In genomic region chr4:142406917-142407501, GRCh38 we compare ENCODE assay signal across 10 cellular contexts.
A peak's percentile ranks its signal among the peaks of the same experiment; 100 is the strongest.
DNase-seq lines count a peak whose midpoint lies in the region; ATAC-seq, FAIRE-seq and TF ChIP-seq lines count a peak whose summit lies in the region.
"Had no signal": no experiment of that assay in that cellular context is flagged by ENCODE, and none has a peak within 500 bp of the region (broad histone marks: within the 10 kb centered on the region; RNA-seq: fewer than 3 reads in every experiment).

No MANE protein-coding gene starts in this region.

- H3K4me1 ChIP-seq in GM23248 (ENCODE audit: insufficient read depth) (peaks cover 57% of the 10 kb centered on the region), H1 (replicated peaks in 1 of 4; ENCODE audit: control insufficient read depth in 3 of 4, insufficient read depth in 4 of 4, low read length in 3 of 4) (peaks cover 0 to 16% (median 11%) of the 10 kb centered on the region in 4 experiments; a peak in 4 of 7 replicates)

- H3K79me2 ChIP-seq in GM23248 (ENCODE audit: insufficient read depth): peaks cover 13% of the 10 kb centered on the region
- H3K79me2 ChIP-seq in H1 (ENCODE audit: control insufficient read depth in 1 of 2, insufficient read depth in 2 of 2, low read length in 2 of 2): no peaks in the 10 kb centered on the region

- H3K18ac ChIP-seq in H1 (ENCODE audit: extremely low read depth, low read length): no peak overlapping the region

- no peak overlapping the region for H2BK15ac ChIP-seq in H1 (ENCODE audit: low read length)

- no peak overlapping the region for H4K8ac ChIP-seq in H1 (ENCODE audit: extremely low read depth, insufficient read depth, low read length)

- TF ChIP-seq POLR2A in H1 (IDR thresholded peaks at IDR 0.05; ENCODE audit: control extremely low read depth in 1 of 2, low read depth in 2 of 2, low read length in 2 of 2): no peak

- no peak for TF ChIP-seq EP300 in H1 (IDR thresholded peaks at IDR 0.05; ENCODE audit: borderline replicate concordance in 1 of 2, low read depth in 2 of 2, low read length in 2 of 2)

- no peak overlapping the region for H3K23ac ChIP-seq in H1 (ENCODE audit: insufficient read length)

- H3K56ac ChIP-seq in H1 (replicated peaks; ENCODE audit: insufficient read length, low read depth, low read length): no peak overlapping the region

- H3K27me3 ChIP-seq in GM23248 (replicated peaks; ENCODE audit: insufficient read depth) (no peaks in the 10 kb centered on the region), H1 (replicated peaks in 1 of 4; ENCODE audit: control insufficient read depth in 3 of 4, extremely low read depth in 1 of 4, insufficient read depth in 3 of 4, low read length in 3 of 4) (peaks cover 0 to 1% (median 0%) of the 10 kb centered on the region in 4 experiments; a peak in 1 of 7 replicates)

- H2AFZ ChIP-seq in GM23248: peak overlapping the region; percentile 8; the same call in 1 of the 2 replicates
- H2AFZ ChIP-seq in H1 (ENCODE audit: low read length): no peak overlapping the region

- WGBS in GM23248 (ENCODE audit: low coverage in 1 of 2, low lambda C conversion rate in 2 of 2, missing lambda C conversion rate in 2 of 2), 2 experiments: 68 to 70% methylated on average over 7 of the region's 7 CpGs
- WGBS in H1 (ENCODE audit: extremely low coverage in 1 of 2, insufficient coverage in 1 of 2, insufficient read length in 1 of 2, insufficient replicate concordance in 2 of 2, low coverage in 1 of 2, low lambda C conversion rate in 2 of 2, missing lambda C conversion rate in 1 of 2), 2 experiments: 91% methylated on average over 7 of the region's 7 CpGs; no CpG with 5 or more reads in 1 of the 2 experiments

- peak overlapping the region; percentile 62; the same call in 1 of the 2 replicates for H2BK12ac ChIP-seq in H1 (ENCODE audit: low read depth, low read length)

- in situ Hi-C loops in GM23248 (cut with MboI): no loop called here

- H4K5ac ChIP-seq in H1 (ENCODE audit: insufficient read length, low read depth, low read length): no peak overlapping the region

- H3K9ac ChIP-seq in GM23248 (peak overlapping the region; percentile 89; the same call in 1 of the 2 replicates), H1 (replicated peaks in 1 of 4; ENCODE audit: extremely low read depth in 1 of 4, low read depth in 3 of 4, low read length in 3 of 4) (no peak overlapping the region)

- CTCF ChIA-PET in H1 (lab: Charles Lee; ENCODE audit: partially characterized antibody): interaction anchor here (0.6 to 1.4 kb wide), 3 partner anchors 15 to 25 kb away, joined by 3 read pairs; no protein-coding TSS in a partner anchor

- H3K79me1 ChIP-seq in H1 (ENCODE audit: low read depth, low read length): no peaks in the 10 kb centered on the region

- no peak overlapping the region for H2AK5ac ChIP-seq in H1 (ENCODE audit: low read depth, low read length)

- H2BK20ac ChIP-seq in H1 (ENCODE audit: low read length): no peak overlapping the region

- peaks cover 65% of the 10 kb centered on the region for H3F3A ChIP-seq in GM23248 (ENCODE audit: insufficient read depth)

- H2BK120ac ChIP-seq in H1 (replicated peaks; ENCODE audit: low read depth, low read length): no peak overlapping the region

- no peak overlapping the region for H3K14ac ChIP-seq in H1 (ENCODE audit: insufficient read length)

- H3K9me3 ChIP-seq in GM23248 (ENCODE audit: low read depth) (no peaks in the 10 kb centered on the region), H1 (ENCODE audit: insufficient read depth in 2 of 2, low read depth in 1 of 2, low read length in 1 of 2) (no peaks in the 10 kb centered on the region)

- H3K9me2 ChIP-seq in GM23248 (ENCODE audit: insufficient read depth): no peaks in the 10 kb centered on the region

- no peaks in the 10 kb centered on the region for H3K23me2 ChIP-seq in H1 (ENCODE audit: low read depth, low read length)

- no peak for FAIRE-seq in H1 (lab: Jason Lieb, UNC)
- FAIRE-seq: TTC549 had no signal

- no peak overlapping the region for H4K91ac ChIP-seq in H1 (replicated peaks; ENCODE audit: insufficient read length, low read length)

- DNase-seq in GM23248 (peak; percentile 9), H1 (ENCODE audit: low read depth in 1 of 2, low spot score in 2 of 2) (no peak), SHP77 treated with DMSO at 0.1 percent for 48 hours (lab: John Stamatoyannopoulos, UW) (no peak)
- DNase-seq in stimulated activated CD4-positive, alpha-beta T cell treated with anti-CD3 and anti-CD28 coated beads, Interleukin-2, amount 100 ng/mL, for 4 hours (ENCODE audit: low read depth): peak; percentile 22
- no peak for DNase-seq in effector CD4-positive, alpha-beta T cell
- DNase-seq: head of caudate nucleus, NCI-H748 treated with DMSO at 0.1 percent for 48 hours had no signal

- H3K4me3 ChIP-seq in GM23248: no peak overlapping the region
- no peak overlapping the region for H3K4me3 ChIP-seq in H1 (ENCODE audit: extremely low read depth in 1 of 4, insufficient read depth in 2 of 4, low read depth in 3 of 4, low read length in 4 of 4)

- no peak for TF ChIP-seq CTCF in VCaP (conservative IDR thresholded peaks at IDR 0.05)
- TF ChIP-seq CTCF in H1 (IDR thresholded peaks at IDR 0.05; ENCODE audit: control extremely low read depth in 1 of 3, insufficient read depth in 1 of 3, low read depth in 1 of 3, low read length in 3 of 3): no peak

- H4K20me1 ChIP-seq in GM23248 (ENCODE audit: insufficient read depth): no peaks in the 10 kb centered on the region
- H4K20me1 ChIP-seq in H1 (replicated peaks in 1 of 2; ENCODE audit: control insufficient read depth in 1 of 2, insufficient read depth in 2 of 2, low read length in 2 of 2): no peaks in the 10 kb centered on the region

- H3K4me2 ChIP-seq in GM23248 (ENCODE audit: unreplicated experiment): peak overlapping the region; percentile 93
- no peak overlapping the region for H3K4me2 ChIP-seq in H1 (ENCODE audit: insufficient read depth in 1 of 2, low read depth in 2 of 2, low read length in 2 of 2)

- ATAC-seq in GM19351 (IDR thresholded peaks at IDR 0.05; ENCODE audit: unreplicated experiment): no peak

- H3K27ac ChIP-seq in GM23248 (peak overlapping the region; percentile 93), VCaP (0 out of 2 replicates have a peak overlapping the region, but pooled peaks have one; percentile 4), H1 (ENCODE audit: low read depth, low read length) (no peak overlapping the region)

- no peak overlapping the region for H3K4ac ChIP-seq in H1 (replicated peaks; ENCODE audit: insufficient read length, low read depth, low read length)

- H3K36me3 ChIP-seq in GM23248 (ENCODE audit: low read depth) (no peaks in the 10 kb centered on the region), H1 (ENCODE audit: control insufficient read depth in 2 of 4, insufficient read depth in 4 of 4, low read length in 3 of 4) (no peaks in the 10 kb centered on the region)

- H2BK5ac ChIP-seq in H1 (ENCODE audit: low read depth, low read length): no peak overlapping the region

- POLR2A ChIA-PET in H1 (lab: Charles Lee; ENCODE audit: partially characterized antibody): no interaction called here

- no peak for TF ChIP-seq RAD21 in H1 (IDR thresholded peaks at IDR 0.05 in 1 of 2, conservative IDR thresholded peaks at IDR 0.05 in 1 of 2; ENCODE audit: low read depth in 2 of 2, low read length in 2 of 2)

Comparison
In these comparisons a context has a peak if more than half of its experiments do, and no peak if none do; other contexts are left out.
1. DNase-seq: peak in GM23248 (single experiment) and stimulated activated CD4-positive, alpha-beta T cell treated with anti-CD3 and anti-CD28 coated beads, Interleukin-2, amount 100 ng/mL, for 4 hours (single experiment); none in H1 (0 of 2), SHP77 treated with DMSO at 0.1 percent for 48 hours (single experiment) and effector CD4-positive, alpha-beta T cell (single experiment).